Comparison of ENCODE assay signal across 1 cellular context in the genomic region with DNA sequence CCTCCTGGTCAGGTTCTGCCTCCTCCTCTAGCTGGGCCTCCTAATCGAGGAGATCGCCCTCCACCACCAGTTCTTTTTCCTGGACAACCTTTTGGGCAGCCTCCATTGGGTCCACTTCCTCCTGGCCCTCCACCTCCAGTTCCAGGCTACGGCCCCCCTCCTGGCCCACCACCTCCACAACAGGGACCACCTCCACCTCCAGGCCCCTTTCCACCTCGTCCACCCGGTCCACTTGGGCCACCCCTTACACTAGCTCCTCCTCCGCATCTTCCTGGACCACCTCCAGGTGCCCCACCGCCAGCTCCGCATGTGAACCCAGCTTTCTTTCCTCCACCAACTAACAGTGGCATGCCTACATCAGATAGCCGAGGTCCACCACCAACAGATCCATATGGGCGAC.
TF ChIP-seq lines count a peak whose summit lies in the region.

No MANE protein-coding gene starts in this region.

TF ChIP-seq in endothelial cell of umbilical vein, 7 proteins besides CTCF, POLR2A, EP300 and RAD21 (continued from another document):
- TF ChIP-seq JUN (IDR thresholded peaks at IDR 0.05; ENCODE audit: borderline replicate concordance, insufficient read depth, insufficient read length, low read depth) (no peak), FOS (IDR thresholded peaks at IDR 0.05; ENCODE audit: borderline replicate concordance, insufficient read depth, low read length) (no peak), POLR2AphosphoS5 (IDR thresholded peaks at IDR 0.05; ENCODE audit: insufficient read depth, low read depth, low read length) (no peak), MYC (IDR thresholded peaks at IDR 0.05; ENCODE audit: low read depth, low read length) (no peak), EZH2 (IDR thresholded peaks at IDR 0.05; ENCODE audit: borderline replicate concordance, low read depth, low read length, severe bottlenecking) (no peak)
- TF ChIP-seq, protein P1, sequence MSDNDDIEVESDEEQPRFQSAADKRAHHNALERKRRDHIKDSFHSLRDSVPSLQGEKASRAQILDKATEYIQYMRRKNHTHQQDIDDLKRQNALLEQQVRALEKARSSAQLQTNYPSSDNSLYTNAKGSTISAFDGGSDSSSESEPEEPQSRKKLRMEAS (IDR thresholded peaks at IDR 0.05; ENCODE audit: insufficient read depth, insufficient read length), result no peak
